Comparison of ENCODE assay signal across 1 cellular context in the genomic region with DNA sequence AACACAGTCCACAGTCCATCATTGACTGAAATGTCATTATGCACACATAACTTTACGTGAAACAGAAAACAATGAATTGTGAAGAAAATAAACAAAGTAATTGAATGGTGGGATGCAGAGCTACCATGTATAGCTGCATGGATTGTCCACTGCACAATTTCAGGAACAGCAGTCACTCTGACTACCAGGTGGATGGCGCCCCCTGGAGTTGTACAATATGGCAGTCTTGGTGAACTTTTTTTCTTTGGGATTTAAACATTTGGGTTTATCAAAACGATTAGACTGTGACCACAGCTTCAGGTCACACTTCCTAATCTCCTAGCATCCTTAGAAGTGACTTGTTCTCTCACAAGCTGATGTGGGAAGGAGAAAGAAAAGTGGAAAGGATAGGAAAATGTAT.
TF ChIP-seq lines count a peak whose summit lies in the region.

No MANE protein-coding gene starts in this region.

TF ChIP-seq in HepG2, 621 proteins besides CTCF, POLR2A, EP300 and RAD21 (continued from another document):
- TF ChIP-seq, protein P1, sequence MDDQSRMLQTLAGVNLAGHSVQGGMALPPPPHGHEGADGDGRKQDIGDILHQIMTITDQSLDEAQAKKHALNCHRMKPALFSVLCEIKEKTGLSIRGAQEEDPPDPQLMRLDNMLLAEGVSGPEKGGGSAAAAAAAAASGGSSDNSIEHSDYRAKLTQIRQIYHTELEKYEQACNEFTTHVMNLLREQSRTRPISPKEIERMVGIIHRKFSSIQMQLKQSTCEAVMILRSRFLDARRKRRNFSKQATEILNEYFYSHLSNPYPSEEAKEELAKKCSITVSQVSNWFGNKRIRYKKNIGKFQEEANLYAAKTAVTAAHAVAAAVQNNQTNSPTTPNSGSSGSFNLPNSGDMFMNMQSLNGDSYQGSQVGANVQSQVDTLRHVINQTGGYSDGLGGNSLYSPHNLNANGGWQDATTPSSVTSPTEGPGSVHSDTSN (CRISPR knock-in tag; IDR thresholded peaks at IDR 0.05; ENCODE audit: borderline replicate concordance): no peak
- TF ChIP-seq NFKBIZ (CRISPR knock-in tag; IDR thresholded peaks at IDR 0.05) (no peak), BHLHE40 (IDR thresholded peaks at IDR 0.05; ENCODE audit: low read length) (no peak)
- TF ChIP-seq, protein P2, sequence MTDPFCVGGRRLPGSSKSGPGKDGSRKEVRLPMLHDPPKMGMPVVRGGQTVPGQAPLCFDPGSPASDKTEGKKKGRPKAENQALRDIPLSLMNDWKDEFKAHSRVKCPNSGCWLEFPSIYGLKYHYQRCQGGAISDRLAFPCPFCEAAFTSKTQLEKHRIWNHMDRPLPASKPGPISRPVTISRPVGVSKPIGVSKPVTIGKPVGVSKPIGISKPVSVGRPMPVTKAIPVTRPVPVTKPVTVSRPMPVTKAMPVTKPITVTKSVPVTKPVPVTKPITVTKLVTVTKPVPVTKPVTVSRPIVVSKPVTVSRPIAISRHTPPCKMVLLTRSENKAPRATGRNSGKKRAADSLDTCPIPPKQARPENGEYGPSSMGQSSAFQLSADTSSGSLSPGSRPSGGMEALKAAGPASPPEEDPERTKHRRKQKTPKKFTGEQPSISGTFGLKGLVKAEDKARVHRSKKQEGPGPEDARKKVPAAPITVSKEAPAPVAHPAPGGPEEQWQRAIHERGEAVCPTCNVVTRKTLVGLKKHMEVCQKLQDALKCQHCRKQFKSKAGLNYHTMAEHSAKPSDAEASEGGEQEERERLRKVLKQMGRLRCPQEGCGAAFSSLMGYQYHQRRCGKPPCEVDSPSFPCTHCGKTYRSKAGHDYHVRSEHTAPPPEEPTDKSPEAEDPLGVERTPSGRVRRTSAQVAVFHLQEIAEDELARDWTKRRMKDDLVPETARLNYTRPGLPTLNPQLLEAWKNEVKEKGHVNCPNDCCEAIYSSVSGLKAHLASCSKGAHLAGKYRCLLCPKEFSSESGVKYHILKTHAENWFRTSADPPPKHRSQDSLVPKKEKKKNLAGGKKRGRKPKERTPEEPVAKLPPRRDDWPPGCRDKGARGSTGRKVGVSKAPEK (CRISPR knock-in tag; IDR thresholded peaks at IDR 0.05; ENCODE audit: borderline replicate concordance): no peak
